1 cellular context compared by ENCODE assay signal in the genomic region with DNA sequence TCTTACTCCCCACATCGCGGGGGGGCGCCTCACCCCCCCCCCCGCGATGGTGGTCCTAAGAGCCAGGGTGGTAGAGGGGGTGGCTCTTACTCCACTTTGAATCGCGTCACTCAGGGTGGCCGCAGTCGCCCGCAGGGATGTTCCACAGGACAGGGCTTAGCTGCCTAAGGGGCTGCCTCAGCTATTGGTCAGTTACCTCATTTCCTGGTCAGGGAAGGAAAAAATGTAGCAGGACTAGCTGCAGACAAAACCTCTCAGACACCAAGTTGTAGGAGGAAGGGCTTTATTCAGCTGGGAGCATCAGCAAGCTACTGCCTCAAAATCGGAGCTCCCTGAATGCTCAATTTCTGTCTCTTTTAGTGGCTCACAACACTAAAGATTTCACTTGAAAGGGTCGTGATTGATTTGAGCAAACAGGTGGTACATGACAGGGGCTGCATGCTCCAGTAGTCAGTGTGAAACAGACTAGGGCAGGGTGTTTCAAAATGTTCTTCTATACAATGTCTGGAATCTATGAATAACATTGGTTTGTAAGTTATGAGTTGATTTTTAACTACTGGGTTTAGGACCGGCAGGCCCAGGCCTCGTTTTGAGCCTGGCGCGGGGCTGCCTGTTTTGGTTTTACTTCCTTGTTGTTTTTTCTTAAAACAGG.
TF ChIP-seq lines count a peak whose summit lies in the region.

No MANE protein-coding gene starts in this region.

TF ChIP-seq in GM23338, 12 proteins besides CTCF, POLR2A, EP300 and RAD21 (continued from another document):
- TF ChIP-seq ZNF462 (CRISPR knock-in tag; IDR thresholded peaks at IDR 0.05) (no peak), NANOG (IDR thresholded peaks at IDR 0.05; ENCODE audit: borderline replicate concordance) (no peak), JUNB (IDR thresholded peaks at IDR 0.05; ENCODE audit: unreplicated experiment) (no peak), EZH2 (IDR thresholded peaks at IDR 0.05; ENCODE audit: low read depth, unreplicated experiment) (no peak), REST (IDR thresholded peaks at IDR 0.05; ENCODE audit: unreplicated experiment) (no peak)
TF ChIP-seq in GM23338: peak in this region for 0.
